ENCODE assay signal across 8 cellular contexts in genomic region chr14:61525293-61526011, GRCh38.
A peak's percentile ranks its signal among the peaks of the same experiment; 100 is the strongest.
DNase-seq lines count a peak whose midpoint lies in the region; ATAC-seq and TF ChIP-seq lines count a peak whose summit lies in the region.

No MANE protein-coding gene starts in this region.

- H3K36me3 Mint-ChIP-seq in CD4-positive, alpha-beta memory T cell, result peaks cover 45 to 71% of the 10 kb centered on the region in 2 donors

- CTCF ChIA-PET in CD4-positive, alpha-beta memory T cell (lab: Charles Lee; ENCODE audit: partially characterized antibody), result interaction anchor here (0.9 to 2.3 kb wide), 6 partner anchors 13 to 195 kb away, joined by 3 to 11 read pairs (median 4); no protein-coding TSS in a partner anchor

- H3K9me3 Mint-ChIP-seq in CD4-positive, alpha-beta memory T cell, result peaks cover 0 to 2% (median 0%) of the 10 kb centered on the region in 8 donors

- peak overlapping the region; percentile 51 for H3K9ac ChIP-seq in skeletal muscle satellite cell (ENCODE audit: low read depth, low read length)

- intact Hi-C loops in CD4-positive, alpha-beta memory T cell (cut with micrococcal nuclease), result no loop called here

- peaks cover 59 to 87% (median 72%) of the 10 kb centered on the region in 4 donors for H3K4me1 Mint-ChIP-seq in CD4-positive, alpha-beta memory T cell

- peak overlapping the region; percentile 24 for H3K4me2 ChIP-seq in skeletal muscle satellite cell (ENCODE audit: low read length)

- no peaks in the 10 kb centered on the region for H3K27me3 ChIP-seq in CD4-positive, alpha-beta memory T cell (ENCODE audit: insufficient read depth, low read length)
- no peaks in the 10 kb centered on the region for H3K27me3 ChIP-seq in skeletal muscle satellite cell (ENCODE audit: control insufficient read depth, insufficient read depth, low read length)

- no peaks in the 10 kb centered on the region for H3K27me3 Mint-ChIP-seq in CD4-positive, alpha-beta memory T cell

- peak overlapping the region; percentile 37 for H3K27ac ChIP-seq in CD4-positive, alpha-beta memory T cell (ENCODE audit: low read depth, low read length)

- H3K27ac Mint-ChIP-seq in CD4-positive, alpha-beta memory T cell, result peak overlapping the region; percentile 88 to 95 (median 91)

- H3K9me3 ChIP-seq in CD4-positive, alpha-beta memory T cell (ENCODE audit: control insufficient read depth in 1 of 2, low read length in 2 of 2), result no peaks in the 10 kb centered on the region
- no peaks in the 10 kb centered on the region for H3K9me3 ChIP-seq in skeletal muscle satellite cell (replicated peaks; ENCODE audit: low read length)

- POLR2A ChIA-PET in CD4-positive, alpha-beta memory T cell (lab: Charles Lee; ENCODE audit: partially characterized antibody), result interaction anchor here (0.9 to 3.3 kb wide), 5 partner anchors 19 to 54 kb away, joined by 3 to 14 read pairs (median 4); no protein-coding TSS in a partner anchor

- peaks cover 55% of the 10 kb centered on the region for H3K4me1 ChIP-seq in CD4-positive, alpha-beta memory T cell (ENCODE audit: insufficient read depth, low read length)
- peaks cover 59% of the 10 kb centered on the region for H3K4me1 ChIP-seq in skeletal muscle satellite cell (ENCODE audit: control insufficient read depth, insufficient read depth, low read length)

- no peak overlapping the region for H3K4me3 ChIP-seq in CD4-positive, alpha-beta memory T cell (ENCODE audit: low read length in 2 of 2)
- no peak overlapping the region for H3K4me3 ChIP-seq in fibroblast of the aortic adventitia (ENCODE audit: low read depth, low read length)
- H3K4me3 ChIP-seq in skeletal muscle satellite cell (ENCODE audit: low read length), result peak overlapping the region; percentile 1

- in situ Hi-C loops in KBM-7 (cut with MboI; ENCODE audit: low pct_unique_long_range_greater_than_20kb, low sequenced_read_pairs), result no loop called here

- H3K4me3 Mint-ChIP-seq in CD4-positive, alpha-beta memory T cell, result peak overlapping the region in 7 of 8 donors; percentile 17 to 64 (median 41)

- peak; percentile 70 for ATAC-seq in GM21526 (IDR thresholded peaks at IDR 0.05; ENCODE audit: low FRiP score, unreplicated experiment)

- peaks cover 16% of the 10 kb centered on the region for H3K36me3 ChIP-seq in CD4-positive, alpha-beta memory T cell (ENCODE audit: insufficient read depth, low read length)
- no peaks in the 10 kb centered on the region for H3K36me3 ChIP-seq in skeletal muscle satellite cell (ENCODE audit: insufficient read depth, low read length)

- DNase-seq in CD4-positive, alpha-beta memory T cell, result peak in 3 of 5 donors; percentile 34 to 79 (median 34)
- peak; percentile 48 for DNase-seq in KBM-7
- DNase-seq in activated CD8-positive, alpha-beta memory T cell treated with anti-CD3 and anti-CD28 coated beads, Interleukin-2, amount 50 U/mL, for 4 hours, result peak; percentile 55
- peak; percentile 76 for DNase-seq in fibroblast of the aortic adventitia (ENCODE audit: low read depth)
- no peak for DNase-seq in NCI-H2171 treated with DMSO at 0.1 percent for 48 hours (lab: John Stamatoyannopoulos, UW)
- no peak for DNase-seq in epidermal melanocyte (ENCODE audit: insufficient read length, low spot score)

- no peak for TF ChIP-seq CTCF in fibroblast of the aortic adventitia (IDR thresholded peaks at IDR 0.05; ENCODE audit: insufficient read depth, low read length)

Comparison
In these comparisons a context has a peak if more than half of its experiments do, and no peak if none do; other contexts are left out.
1. DNase-seq: peak in CD4-positive, alpha-beta memory T cell (3 of 5), KBM-7 (single experiment), activated CD8-positive, alpha-beta memory T cell treated with anti-CD3 and anti-CD28 coated beads, Interleukin-2, amount 50 U/mL, for 4 hours (single experiment) and fibroblast of the aortic adventitia (single experiment); none in NCI-H2171 treated with DMSO at 0.1 percent for 48 hours (single experiment) and epidermal melanocyte (single experiment).